In the genomic region with DNA sequence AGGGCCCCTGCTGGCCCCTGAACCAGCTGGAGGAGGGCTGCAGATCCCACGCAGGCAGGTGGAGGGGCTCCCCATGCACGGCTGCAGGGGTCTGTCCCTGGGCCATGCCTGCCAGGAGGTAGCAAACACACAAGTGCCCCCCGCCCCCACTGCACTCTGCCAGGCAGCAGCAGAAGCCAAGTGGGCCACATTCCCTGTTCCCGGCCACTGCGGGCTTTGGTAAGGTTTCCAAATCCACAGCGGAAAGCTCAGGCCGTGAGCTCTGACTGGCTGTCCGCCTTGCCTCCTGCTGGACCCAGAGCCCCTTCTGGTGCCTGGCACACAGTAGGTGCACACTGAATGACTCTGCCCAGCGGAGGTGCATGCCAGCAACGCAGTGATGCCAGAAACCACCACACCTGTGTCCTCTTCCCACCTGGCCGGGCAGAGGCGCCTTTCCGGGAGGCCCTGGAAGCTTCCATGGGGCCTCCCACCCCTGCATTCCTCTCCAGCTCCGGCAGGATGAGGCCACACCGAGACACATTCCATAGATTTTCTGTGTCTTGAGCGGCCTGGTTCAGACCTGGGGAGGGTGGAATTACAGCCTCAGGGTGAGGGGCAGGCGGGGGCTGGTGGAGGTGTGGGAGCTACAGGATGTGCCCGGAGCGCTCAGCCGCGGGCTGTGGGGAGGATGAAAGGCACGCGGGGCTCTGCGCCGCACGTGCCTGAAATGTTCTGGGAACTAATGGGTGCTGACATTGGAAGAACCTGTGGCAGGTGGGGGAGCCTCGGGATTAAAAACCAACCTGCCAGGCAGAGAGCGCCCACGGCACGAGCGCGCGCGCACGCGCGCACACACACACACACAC, we compare ENCODE assay signal across 11 cellular contexts.
DNase-seq lines count a peak whose midpoint lies in the region; ATAC-seq and TF ChIP-seq lines count a peak whose summit lies in the region.
"Had no signal": no experiment of that assay in that cellular context is flagged by ENCODE, and none has a peak within 500 bp of the region (broad histone marks: within the 10 kb centered on the region; RNA-seq: fewer than 3 reads in every experiment).

No MANE protein-coding gene starts in this region.

- peak overlapping the region; percentile 45 for H3K9ac ChIP-seq in HUES48 (ENCODE audit: low read depth, low read length)

- H3K9me3 ChIP-seq in HUES48 (ENCODE audit: control insufficient read depth, insufficient read depth, low read length) = no peaks in the 10 kb centered on the region
- H3K9me3 ChIP-seq in thymus (ENCODE audit: control insufficient read depth) = no peaks in the 10 kb centered on the region
- H3K9me3 ChIP-seq: testis had no signal

- no peak for TF ChIP-seq CTCF in brain microvascular endothelial cell (IDR thresholded peaks at IDR 0.05; ENCODE audit: low read depth, low read length, missing control alignments)

- H3K36me3 ChIP-seq in HUES48 (ENCODE audit: control insufficient read depth, insufficient read depth, low read length) (no peaks in the 10 kb centered on the region), brain microvascular endothelial cell (replicated peaks) (no peaks in the 10 kb centered on the region), thymus (ENCODE audit: control insufficient read depth, insufficient read depth) (peaks cover 9% of the 10 kb centered on the region)

- ATAC-seq in HG02884 (IDR thresholded peaks at IDR 0.05; ENCODE audit: unreplicated experiment) = no peak
- ATAC-seq in stimulated activated effector memory CD8-positive, alpha-beta T cell treated with anti-CD3 and anti-CD28 coated beads, Interleukin-12 subunit alpha, Interleukin-12 subunit beta, amount 100 ng/mL, for 72 hours = no peak

- H3K27ac ChIP-seq in HUES48 (ENCODE audit: low read depth, low read length) (peak overlapping the region; percentile 81), brain microvascular endothelial cell (peak overlapping the region; percentile 7), thymus (ENCODE audit: low read depth) (peak overlapping the region; percentile 70)

- H3K4me1 ChIP-seq in HUES48 (ENCODE audit: control insufficient read depth, insufficient read depth, low read length) (peaks cover 41% of the 10 kb centered on the region), thymus (ENCODE audit: control insufficient read depth, insufficient read depth, low read length) (peaks cover 18% of the 10 kb centered on the region)

- no peaks in the 10 kb centered on the region for H3K27me3 ChIP-seq in HUES48 (ENCODE audit: control insufficient read depth, insufficient read depth, low read length)
- no peaks in the 10 kb centered on the region for H3K27me3 ChIP-seq in brain microvascular endothelial cell (replicated peaks)
- H3K27me3 ChIP-seq in thymus (ENCODE audit: control insufficient read depth, insufficient read depth) = no peaks in the 10 kb centered on the region
- H3K27me3 ChIP-seq: testis had no signal

- DNase-seq in brain microvascular endothelial cell (no peak), iris pigment epithelial cell (ENCODE audit: low read depth) (peak; percentile 78), GM19240 (ENCODE audit: insufficient read length, low spot score) (no peak)
- DNase-seq in stimulated activated effector memory CD8-positive, alpha-beta T cell treated with anti-CD3 and anti-CD28 coated beads, Interleukin-12 subunit alpha, Interleukin-12 subunit beta, amount 100 ng/mL, for 72 hours (ENCODE audit: low spot score in 2 of 2) = no peak
- DNase-seq: activated naive CD8-positive, alpha-beta T cell treated with anti-CD3 and anti-CD28 coated beads, Interleukin-2, amount 10 ng/mL, durations not matched to agents 7 days and 5 days; hippocampal formation; NCI-H2171 treated with DMSO at 0.1 percent for 48 hours; testis had no signal

- 70% methylated on average over 37 of the region's 37 CpGs for WGBS in thymus

- in situ Hi-C loops in brain microvascular endothelial cell (cut with HindIII; ENCODE audit: low pct_ligation_motif_present, low sequenced_read_pairs) = no loop called here

- no peaks in the 10 kb centered on the region for H3K9me3 Mint-ChIP-seq in stimulated activated effector memory CD8-positive, alpha-beta T cell treated with anti-CD3 and anti-CD28 coated beads, Interleukin-12 subunit alpha, Interleukin-12 subunit beta, amount 100 ng/mL, for 72 hours
- H3K9me3 Mint-ChIP-seq: activated naive CD8-positive, alpha-beta T cell treated with anti-CD3 and anti-CD28 coated beads, Interleukin-2, amount 10 ng/mL, durations not matched to agents 7 days and 5 days had no signal

- no peak overlapping the region for H3K4me3 Mint-ChIP-seq in stimulated activated effector memory CD8-positive, alpha-beta T cell treated with anti-CD3 and anti-CD28 coated beads, Interleukin-12 subunit alpha, Interleukin-12 subunit beta, amount 100 ng/mL, for 72 hours
- H3K4me3 Mint-ChIP-seq: activated naive CD8-positive, alpha-beta T cell treated with anti-CD3 and anti-CD28 coated beads, Interleukin-2, amount 10 ng/mL, durations not matched to agents 7 days and 5 days had no signal

- no peaks in the 10 kb centered on the region for H3K36me3 Mint-ChIP-seq in stimulated activated effector memory CD8-positive, alpha-beta T cell treated with anti-CD3 and anti-CD28 coated beads, Interleukin-12 subunit alpha, Interleukin-12 subunit beta, amount 100 ng/mL, for 72 hours
- H3K36me3 Mint-ChIP-seq: activated naive CD8-positive, alpha-beta T cell treated with anti-CD3 and anti-CD28 coated beads, Interleukin-2, amount 10 ng/mL, durations not matched to agents 7 days and 5 days had no signal

- H3K4me1 Mint-ChIP-seq in stimulated activated effector memory CD8-positive, alpha-beta T cell treated with anti-CD3 and anti-CD28 coated beads, Interleukin-12 subunit alpha, Interleukin-12 subunit beta, amount 100 ng/mL, for 72 hours = peaks cover 55% of the 10 kb centered on the region

- no peak overlapping the region for H3K27ac Mint-ChIP-seq in stimulated activated effector memory CD8-positive, alpha-beta T cell treated with anti-CD3 and anti-CD28 coated beads, Interleukin-12 subunit alpha, Interleukin-12 subunit beta, amount 100 ng/mL, for 72 hours

- H3K4me3 ChIP-seq in HUES48 (ENCODE audit: low read depth, low read length) (no peak overlapping the region), brain microvascular endothelial cell (ENCODE audit: low read depth, low read length) (no peak overlapping the region), thymus (ENCODE audit: low read length) (no peak overlapping the region)
- H3K4me3 ChIP-seq: testis had no signal

Comparison
In these comparisons a context has a peak if more than half of its experiments do, and no peak if none do; other contexts are left out.
1. H3K27ac ChIP-seq: peak in every context shown above with its lines; median percentile 81 in HUES48; 70 in thymus; 7 in brain microvascular endothelial cell.